ENCODE assay signal across 11 cellular contexts in the genomic region with DNA sequence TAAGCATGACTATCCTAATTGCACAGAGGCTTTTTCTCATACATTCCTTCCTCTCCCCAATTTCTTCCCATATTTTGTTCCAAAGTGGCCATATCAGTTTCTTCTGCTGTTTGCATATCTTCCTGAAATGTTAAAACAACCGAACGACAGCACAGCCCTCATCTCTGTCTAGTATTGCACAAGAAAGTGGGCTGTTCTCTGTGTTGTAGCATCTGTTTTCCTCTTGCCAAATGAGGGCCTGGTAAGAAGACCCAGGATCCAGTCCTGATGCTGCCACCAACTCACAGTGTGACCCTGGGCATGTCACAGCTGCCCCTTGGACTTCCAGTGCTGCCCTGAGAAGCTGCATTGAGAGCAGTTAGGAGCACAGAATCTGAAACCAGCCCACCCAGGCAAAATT. TPM values are rescaled to one million over a fixed set of nuclear protein-coding genes. Genes with fewer than 3 reads are reported as not detected.
DNase-seq lines count a peak whose midpoint lies in the region; ATAC-seq and TF ChIP-seq lines count a peak whose summit lies in the region.
"Had no signal": no experiment of that assay in that cellular context is flagged by ENCODE, and none has a peak within 500 bp of the region (broad histone marks: within the 10 kb centered on the region; RNA-seq: fewer than 3 reads in every experiment).

No MANE protein-coding gene starts in this region.

- no peaks in the 10 kb centered on the region for H3K9me3 Mint-ChIP-seq in activated CD4-positive, alpha-beta T cell treated with anti-CD3 and anti-CD28 coated beads for 36 hours (ENCODE audit: low read depth)
- H3K9me3 Mint-ChIP-seq in stimulated activated effector memory CD8-positive, alpha-beta T cell treated with anti-CD3 and anti-CD28 coated beads, Interleukin-12 subunit alpha, Interleukin-12 subunit beta, amount 100 ng/mL, for 72 hours, result no peaks in the 10 kb centered on the region
- H3K9me3 Mint-ChIP-seq in activated CD8-positive, alpha-beta memory T cell treated with anti-CD3 and anti-CD28 coated beads, Interleukin-2, amount 10 ng/mL, durations not matched to agents 7 days and 5 days (ENCODE audit: low read depth), result no peaks in the 10 kb centered on the region
- H3K9me3 Mint-ChIP-seq: type B pancreatic cell had no signal

- intact Hi-C loops in activated CD4-positive, alpha-beta T cell treated with anti-CD3 and anti-CD28 coated beads for 36 hours (cut with DNase I, micrococcal nuclease), result loop anchor here in 1 of 2 experiments (5.0 kb wide), 1 partner anchor 192 kb away; a partner anchor contains a TSS

- CTCF ChIA-PET in activated CD4-positive, alpha-beta T cell treated with anti-CD3 and anti-CD28 coated beads for 36 hours (lab: Charles Lee), result interaction anchor here (0.5 to 1.5 kb wide), 6 partner anchors 11 to 404 kb away, joined by 3 to 5 read pairs (median 3); a partner anchor contains a TSS
- CTCF ChIA-PET in RWPE1 (lab: Yijun Ruan, JAX), result interaction anchor here (0.7 to 0.8 kb wide), 2 partner anchors 9 to 39 kb away, joined by 3 read pairs; no protein-coding TSS in a partner anchor
- CTCF ChIA-PET in activated CD8-positive, alpha-beta memory T cell treated with anti-CD3 and anti-CD28 coated beads, Interleukin-2, amount 10 ng/mL, durations not matched to agents 7 days and 5 days (lab: Charles Lee), result interaction anchor here (0.8 to 1.7 kb wide), 6 partner anchors 8 to 194 kb away, joined by 3 to 7 read pairs (median 4); a partner anchor contains a TSS

- POLR2A ChIA-PET in activated CD4-positive, alpha-beta T cell treated with anti-CD3 and anti-CD28 coated beads for 36 hours (lab: Charles Lee), result no interaction called here
- POLR2A ChIA-PET in RWPE1 (lab: Yijun Ruan, JAX; ENCODE audit: low non-redundant PET), result no interaction called here

- H3K4me1 Mint-ChIP-seq in activated CD4-positive, alpha-beta T cell treated with anti-CD3 and anti-CD28 coated beads for 36 hours, result peaks cover 38% of the 10 kb centered on the region
- peaks cover 55% of the 10 kb centered on the region for H3K4me1 Mint-ChIP-seq in stimulated activated effector memory CD8-positive, alpha-beta T cell treated with anti-CD3 and anti-CD28 coated beads, Interleukin-12 subunit alpha, Interleukin-12 subunit beta, amount 100 ng/mL, for 72 hours
- peaks cover 35% of the 10 kb centered on the region for H3K4me1 Mint-ChIP-seq in activated CD8-positive, alpha-beta memory T cell treated with anti-CD3 and anti-CD28 coated beads, Interleukin-2, amount 10 ng/mL, durations not matched to agents 7 days and 5 days

- no peak for DNase-seq in activated CD4-positive, alpha-beta T cell treated with anti-CD3 and anti-CD28 coated beads for 36 hours
- no peak for DNase-seq in activated CD4-positive, alpha-beta T cell treated with anti-CD3 and anti-CD28 coated beads for 1 hour
- DNase-seq in RWPE1 (ENCODE audit: low spot score) (no peak), fibroblast of pulmonary artery (ENCODE audit: low read depth) (peak; percentile 35), islet precursor cell (no peak), hepatic stellate cell (ENCODE audit: low spot score) (no peak)
- no peak for DNase-seq in stimulated activated effector memory CD8-positive, alpha-beta T cell treated with anti-CD3 and anti-CD28 coated beads, Interleukin-12 subunit alpha, Interleukin-12 subunit beta, amount 100 ng/mL, for 72 hours (ENCODE audit: low spot score in 2 of 2)
- no peak for DNase-seq in activated CD8-positive, alpha-beta memory T cell treated with anti-CD3 and anti-CD28 coated beads, Interleukin-2, amount 10 ng/mL, durations not matched to agents 7 days and 5 days
- DNase-seq: DMS79 treated with DMSO at 0.1 percent for 48 hours, retina had no signal

- H3K4me3 ChIP-seq in fibroblast of pulmonary artery (replicated peaks; ENCODE audit: low read depth, low read length), result no peak overlapping the region

- H3K27ac Mint-ChIP-seq in activated CD4-positive, alpha-beta T cell treated with anti-CD3 and anti-CD28 coated beads for 36 hours, result peak overlapping the region; percentile 22
- H3K27ac Mint-ChIP-seq in stimulated activated effector memory CD8-positive, alpha-beta T cell treated with anti-CD3 and anti-CD28 coated beads, Interleukin-12 subunit alpha, Interleukin-12 subunit beta, amount 100 ng/mL, for 72 hours, result peak overlapping the region; percentile 80
- no peak overlapping the region for H3K27ac Mint-ChIP-seq in activated CD8-positive, alpha-beta memory T cell treated with anti-CD3 and anti-CD28 coated beads, Interleukin-2, amount 10 ng/mL, durations not matched to agents 7 days and 5 days
- H3K27ac Mint-ChIP-seq: type B pancreatic cell had no signal

- no peak for ATAC-seq in activated CD4-positive, alpha-beta T cell treated with anti-CD3 and anti-CD28 coated beads for 36 hours
- ATAC-seq in stimulated activated effector memory CD8-positive, alpha-beta T cell treated with anti-CD3 and anti-CD28 coated beads, Interleukin-12 subunit alpha, Interleukin-12 subunit beta, amount 100 ng/mL, for 72 hours, result no peak
- no peak for ATAC-seq in activated CD8-positive, alpha-beta memory T cell treated with anti-CD3 and anti-CD28 coated beads, Interleukin-2, amount 10 ng/mL, durations not matched to agents 7 days and 5 days

- peak overlapping the region; percentile 66 for H3K27ac ChIP-seq in RWPE1

- H3K27me3 Mint-ChIP-seq in activated CD4-positive, alpha-beta T cell treated with anti-CD3 and anti-CD28 coated beads for 36 hours, result no peaks in the 10 kb centered on the region
- H3K27me3 Mint-ChIP-seq in activated CD8-positive, alpha-beta memory T cell treated with anti-CD3 and anti-CD28 coated beads, Interleukin-2, amount 10 ng/mL, durations not matched to agents 7 days and 5 days, result no peaks in the 10 kb centered on the region

- H3K4me3 Mint-ChIP-seq in activated CD4-positive, alpha-beta T cell treated with anti-CD3 and anti-CD28 coated beads for 36 hours, result no peak overlapping the region
- H3K4me3 Mint-ChIP-seq in stimulated activated effector memory CD8-positive, alpha-beta T cell treated with anti-CD3 and anti-CD28 coated beads, Interleukin-12 subunit alpha, Interleukin-12 subunit beta, amount 100 ng/mL, for 72 hours, result no peak overlapping the region
- H3K4me3 Mint-ChIP-seq in activated CD8-positive, alpha-beta memory T cell treated with anti-CD3 and anti-CD28 coated beads, Interleukin-2, amount 10 ng/mL, durations not matched to agents 7 days and 5 days, result no peak overlapping the region
- H3K4me3 Mint-ChIP-seq: type B pancreatic cell had no signal

- TF ChIP-seq CTCF in RWPE1 (conservative IDR thresholded peaks at IDR 0.05; ENCODE audit: low read depth), result no peak
- TF ChIP-seq CTCF in fibroblast of pulmonary artery (IDR thresholded peaks at IDR 0.05; ENCODE audit: low read length, missing control alignments), result no peak

- H3K36me3 Mint-ChIP-seq in activated CD4-positive, alpha-beta T cell treated with anti-CD3 and anti-CD28 coated beads for 36 hours (ENCODE audit: low read depth), result peaks cover 8% of the 10 kb centered on the region
- H3K36me3 Mint-ChIP-seq in stimulated activated effector memory CD8-positive, alpha-beta T cell treated with anti-CD3 and anti-CD28 coated beads, Interleukin-12 subunit alpha, Interleukin-12 subunit beta, amount 100 ng/mL, for 72 hours, result peaks cover 30% of the 10 kb centered on the region
- peaks cover 6% of the 10 kb centered on the region for H3K36me3 Mint-ChIP-seq in activated CD8-positive, alpha-beta memory T cell treated with anti-CD3 and anti-CD28 coated beads, Interleukin-2, amount 10 ng/mL, durations not matched to agents 7 days and 5 days

RNA-seq across cellular contexts. Expression of a gene that starts 4.1 kb away (rescaled TPM):
- 1 to 10 TPM; 2.7 to 3.2 TPM for total RNA-seq in activated CD4-positive, alpha-beta T cell treated with anti-CD3 and anti-CD28 coated beads for 36 hours
- total RNA-seq in activated CD8-positive, alpha-beta memory T cell treated with anti-CD3 and anti-CD28 coated beads, Interleukin-2, amount 10 ng/mL, durations not matched to agents 7 days and 5 days, result 1 to 10 TPM; 2.9 to 4.2 TPM
